In genomic region chr10:95196053-95196452, GRCh38 we compare ENCODE assay signal across 26 cellular contexts. TPM values are rescaled to one million over a fixed set of nuclear protein-coding genes. Genes with fewer than 3 reads are reported as not detected.
DNase-seq lines count a peak whose midpoint lies in the region; TF ChIP-seq lines count a peak whose summit lies in the region.
"Had no signal": no experiment of that assay in that cellular context is flagged by ENCODE, and none has a peak within 500 bp of the region (broad histone marks: within the 10 kb centered on the region; RNA-seq: fewer than 3 reads in every experiment).

No MANE protein-coding gene starts in this region.

- no peak overlapping the region for H4K8ac ChIP-seq in mesendoderm (ENCODE audit: low read depth, low read length)

- no peak overlapping the region for H2AK5ac ChIP-seq in mesendoderm (ENCODE audit: low read length)

- H3K4me2 ChIP-seq in mesendoderm (ENCODE audit: low read length), result no peak overlapping the region

- H4K5ac ChIP-seq in mesendoderm (ENCODE audit: low read length), result no peak overlapping the region

- H3K4ac ChIP-seq in mesendoderm (ENCODE audit: low read depth, low read length), result no peak overlapping the region

- TF ChIP-seq CTCF in esophagus squamous epithelium (IDR thresholded peaks at IDR 0.05), result no peak

- H3K4me1 ChIP-seq in HUES6 (ENCODE audit: control insufficient read depth, insufficient read depth, low read length) (peaks cover 12% of the 10 kb centered on the region), mesendoderm (ENCODE audit: control insufficient read depth, low read depth, low read length) (peaks cover 4% of the 10 kb centered on the region), esophagus squamous epithelium (no peaks in the 10 kb centered on the region)
- H3K4me1 ChIP-seq: sigmoid colon, transverse colon had no signal

- no peak overlapping the region for H2BK120ac ChIP-seq in mesendoderm (ENCODE audit: low read depth, low read length)

- no peaks in the 10 kb centered on the region for H3K79me2 ChIP-seq in mesendoderm (ENCODE audit: control insufficient read depth, insufficient read depth, low read length)

- intact Hi-C loops in esophagus squamous epithelium (cut with DNase I), result no loop called here

- H2BK15ac ChIP-seq in mesendoderm (replicated peaks; ENCODE audit: low read depth), result no peak overlapping the region

- TF ChIP-seq POLR2A in esophagus squamous epithelium (IDR thresholded peaks at IDR 0.05), result no peak

- no peak overlapping the region for H3K56ac ChIP-seq in mesendoderm (ENCODE audit: low read length)

- H3K18ac ChIP-seq in mesendoderm (ENCODE audit: low read length), result no peak overlapping the region

- no peak overlapping the region for H3K23ac ChIP-seq in mesendoderm (ENCODE audit: low read length)

- no peak overlapping the region for H3K4me3 ChIP-seq in HUES6 (ENCODE audit: low read depth, low read length)
- no peak overlapping the region for H3K4me3 ChIP-seq in mesendoderm (ENCODE audit: low read length)
- H3K4me3 ChIP-seq in esophagus squamous epithelium, result no peak overlapping the region
- H3K4me3 ChIP-seq: sigmoid colon, SK-N-MC, transverse colon had no signal

- no peak overlapping the region for H3K9ac ChIP-seq in HUES6 (ENCODE audit: low read length)
- H3K9ac ChIP-seq in mesendoderm (ENCODE audit: low read length), result no peak overlapping the region

- H3K9me3 ChIP-seq in HUES6 (ENCODE audit: control insufficient read depth, insufficient read depth, low read depth, low read length), result no peaks in the 10 kb centered on the region
- H3K9me3 ChIP-seq in esophagus squamous epithelium, result no peaks in the 10 kb centered on the region
- H3K9me3 ChIP-seq: sigmoid colon, transverse colon had no signal

- DNase-seq in caudate nucleus (lab: John Stamatoyannopoulos, UW) (peak in 41 of 61 donors; percentile 1 to 54 (median 20)), mesendoderm (peak; percentile 55), putamen (ENCODE audit: low spot score) (peak; percentile 47), esophagus squamous epithelium (lab: John Stamatoyannopoulos, UW) (no peak), A172 (ENCODE audit: low spot score) (no peak), NK-92 (lab: John Stamatoyannopoulos, UW; ENCODE audit: unreplicated experiment) (no peak)
- no peak for DNase-seq in activated T-cell treated with anti-CD3 and anti-CD28 coated beads, Interleukin-2, amount 50 U/mL, for 48 hours
- DNase-seq: activated CD4-positive, alpha-beta T cell treated with anti-CD3 and anti-CD28 coated beads, Interleukin-2, amount 50 U/mL, for 48 hours; activated naive CD4-positive, alpha-beta T cell treated with Interleukin-2 at 50 U/mL for 16 hours; activated T-cell treated with anti-CD3 and anti-CD28 coated beads for 4 hours; aorta; CD8-positive, alpha-beta memory T cell; effector CD4-positive, alpha-beta T cell; HCEC 1CT; NCI-H1092 treated with DMSO at 0.1 percent for 48 hours; NCI-H510A treated with DMSO at 0.1 percent for 48 hours; RPMI8226; sigmoid colon; stimulated activated naive CD8-positive, alpha-beta T cell treated with anti-CD3 and anti-CD28 coated beads, Interleukin-15, Interleukin-2, amounts not matched to agents 100 U/mL and 50 U/mL, for 24 hours; transverse colon had no signal

- H3K27me3 ChIP-seq in HUES6 (ENCODE audit: control insufficient read depth, insufficient read depth, low read length) (no peaks in the 10 kb centered on the region), mesendoderm (ENCODE audit: insufficient read depth, low read length, poor library complexity) (no peaks in the 10 kb centered on the region), esophagus squamous epithelium (no peaks in the 10 kb centered on the region)
- H3K27me3 ChIP-seq: sigmoid colon, transverse colon had no signal

- H3K36me3 ChIP-seq in HUES6 (ENCODE audit: control insufficient read depth, insufficient read depth, low read length) (no peaks in the 10 kb centered on the region), mesendoderm (ENCODE audit: control insufficient read depth, insufficient read depth, low read length) (no peaks in the 10 kb centered on the region), esophagus squamous epithelium (no peaks in the 10 kb centered on the region)
- H3K36me3 ChIP-seq: sigmoid colon, transverse colon had no signal

- H3K79me1 ChIP-seq in mesendoderm (ENCODE audit: low read length), result no peaks in the 10 kb centered on the region

- WGBS in mesendoderm (ENCODE audit: extremely low coverage, insufficient coverage, low lambda C conversion rate), result no CpG with 5 or more reads among the region's 3 CpGs
- 53 to 54% methylated on average over 3 of the region's 3 CpGs for WGBS in esophagus squamous epithelium, 2 donors

- H2BK5ac ChIP-seq in mesendoderm (ENCODE audit: low read length), result no peak overlapping the region

- peak overlapping the region; percentile 35 for H3K27ac ChIP-seq in HUES6 (ENCODE audit: low read depth, low read length)
- no peak overlapping the region for H3K27ac ChIP-seq in caudate nucleus (ENCODE audit: low read depth, low read length)
- no peak overlapping the region for H3K27ac ChIP-seq in mesendoderm (ENCODE audit: low read depth, low read length)
- no peak overlapping the region for H3K27ac ChIP-seq in esophagus squamous epithelium
- H3K27ac ChIP-seq: sigmoid colon, SK-N-MC, transverse colon had no signal

RNA-seq across cellular contexts. Expression of gene ACSM6, which starts 2.0 kb away (rescaled TPM):
- 0.04 TPM for polyA plus RNA-seq in mesendoderm (2013, experiment 1 of 2)
- polyA plus RNA-seq in mesendoderm (2013, experiment 2 of 2), result 0.04 TPM
- total RNA-seq in esophagus squamous epithelium, result not detected
- total RNA-seq in A172 (2014; rRNA removed; shearing (Covaris generic)), result 0.12 TPM in 1 of 2 replicates, not detected in the other
- total RNA-seq: CD8-positive, alpha-beta memory T cell; fibroblast of lung; liver; osteocyte; T-helper 2 cell treated with Interferon-gamma antibody and Interleukin-4, amounts not matched to agents 100 ng/mL and 5 ng/mL, for 36 hours; transverse colon had no signal
- polyA plus RNA-seq: aorta; CD8-positive, alpha-beta memory T cell; fibroblast of lung; liver; sigmoid colon had no signal

Comparison
In these comparisons a context has a peak if more than half of its experiments do, and no peak if none do; other contexts are left out.
1. DNase-seq: peak in caudate nucleus (41 of 61), mesendoderm (single experiment) and putamen (single experiment); none in esophagus squamous epithelium (single experiment), A172 (single experiment), NK-92 (single experiment) and activated T-cell treated with anti-CD3 and anti-CD28 coated beads, Interleukin-2, amount 50 U/mL, for 48 hours (0 of 2).